ENCODE assay signal across 1 cellular context in genomic region chr3:15470261-15470660, GRCh38.
TF ChIP-seq lines count a peak whose summit lies in the region.

No MANE protein-coding gene starts in this region.

TF ChIP-seq in GM12878, 131 proteins besides CTCF, POLR2A, EP300 and RAD21:
- TF ChIP-seq KDM1A (IDR thresholded peaks at IDR 0.05; ENCODE audit: borderline replicate concordance) (no peak), PAX5 (IDR thresholded peaks at IDR 0.05; ENCODE audit: borderline replicate concordance, low read depth, low read length) (no peak), PML (IDR thresholded peaks at IDR 0.05; ENCODE audit: low read length) (no peak), CREB1 (IDR thresholded peaks at IDR 0.05; ENCODE audit: low read depth) (no peak), HCFC1 (IDR thresholded peaks at IDR 0.05; ENCODE audit: low read length) (no peak), IKZF2 (IDR thresholded peaks at IDR 0.05) (no peak), ZNF217 (IDR thresholded peaks at IDR 0.05) (no peak), NRF1 (conservative IDR thresholded peaks at IDR 0.05; ENCODE audit: low read depth, low read length) (no peak), ASH2L (IDR thresholded peaks at IDR 0.05; ENCODE audit: borderline replicate concordance, low read depth) (no peak)
TF ChIP-seq in GM12878: peak in this region for 0.
